In the genomic region with DNA sequence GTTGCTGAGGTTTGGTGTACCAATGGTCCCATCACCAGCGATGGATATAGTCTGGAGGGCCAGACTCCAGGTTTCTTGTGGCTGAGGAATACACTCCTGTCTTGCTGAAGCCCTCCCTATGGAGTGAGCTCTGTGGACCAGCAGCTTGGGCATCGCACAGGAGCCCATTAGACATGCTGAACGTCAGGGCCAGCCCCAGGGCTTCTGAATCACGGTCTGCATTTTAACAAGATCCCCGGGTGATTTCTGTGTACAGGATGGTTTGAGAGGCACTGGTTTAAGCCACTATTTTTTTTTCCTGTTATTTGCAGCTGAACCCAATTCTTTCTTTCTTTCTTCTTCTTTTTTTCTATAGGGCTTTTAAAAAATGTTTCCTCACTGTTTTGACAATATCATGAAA, we compare ENCODE assay signal across 1 cellular context.
TF ChIP-seq lines count a peak whose summit lies in the region.

No MANE protein-coding gene starts in this region.

TF ChIP-seq in HepG2, 621 proteins besides CTCF, POLR2A, EP300 and RAD21 (continued from another document):
- TF ChIP-seq HMGXB3 (CRISPR knock-in tag; IDR thresholded peaks at IDR 0.05; ENCODE audit: borderline replicate concordance): no peak
- no peak for TF ChIP-seq ZNF367 (CRISPR knock-in tag; IDR thresholded peaks at IDR 0.05; ENCODE audit: borderline replicate concordance)
- TF ChIP-seq KLF15 (CRISPR knock-in tag; IDR thresholded peaks at IDR 0.05; ENCODE audit: borderline replicate concordance): no peak
- TF ChIP-seq HNRNPH1 (optimal IDR thresholded peaks at IDR 0.05; ENCODE audit: low read depth, low read length): no peak
TF ChIP-seq in HepG2: peak in this region for 0.
